ENCODE assay signal across 16 cellular contexts in the genomic region with DNA sequence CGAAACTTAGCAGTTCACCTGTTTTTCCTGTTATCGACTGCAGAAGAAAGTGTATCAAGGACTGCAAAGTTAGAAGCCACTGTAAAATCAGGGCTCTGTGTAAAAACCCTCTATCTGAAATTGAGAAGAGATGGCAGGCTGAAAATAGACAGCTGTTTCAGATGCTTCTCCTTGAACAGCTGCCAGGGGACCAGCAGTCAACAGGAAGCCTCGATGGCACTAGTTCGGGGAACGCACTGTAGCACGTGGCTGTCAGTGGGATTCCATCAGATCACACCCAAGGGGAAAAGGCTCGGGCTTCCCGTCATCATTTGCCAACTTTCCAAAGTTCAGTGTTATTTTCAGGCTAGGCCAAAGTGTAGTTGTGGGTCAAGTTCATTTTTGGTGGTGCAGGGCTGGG.
DNase-seq lines count a peak whose midpoint lies in the region; ATAC-seq and TF ChIP-seq lines count a peak whose summit lies in the region.
"Had no signal": no experiment of that assay in that cellular context is flagged by ENCODE, and none has a peak within 500 bp of the region (broad histone marks: within the 10 kb centered on the region; RNA-seq: fewer than 3 reads in every experiment).

No MANE protein-coding gene starts in this region.

- no peaks in the 10 kb centered on the region for H3K27me3 Mint-ChIP-seq in stimulated activated memory B cell treated with anti-CD40 and anti-IgM and Interleukin-4, amounts not matched to agents 10 μg/mL and 1 μg/mL and 100 μg/mL, for 72 hours
- H3K27me3 Mint-ChIP-seq: activated CD8-positive, alpha-beta memory T cell treated with anti-CD3 and anti-CD28 coated beads, Interleukin-2, amount 10 ng/mL, durations not matched to agents 7 days and 5 days had no signal

- H3K36me3 Mint-ChIP-seq in stimulated activated memory B cell treated with anti-CD40 and anti-IgM and Interleukin-4, amounts not matched to agents 10 μg/mL and 1 μg/mL and 100 μg/mL, for 72 hours = no peaks in the 10 kb centered on the region
- H3K36me3 Mint-ChIP-seq: activated CD8-positive, alpha-beta memory T cell treated with anti-CD3 and anti-CD28 coated beads, Interleukin-2, amount 10 ng/mL, durations not matched to agents 7 days and 5 days; WTC11 had no signal

- peak; percentile 15 to 75 for DNase-seq in dermis microvascular lymphatic vessel endothelial cell (ENCODE audit: low read depth in 2 of 2)
- DNase-seq in lung (ENCODE audit: low spot score) = peak; percentile 32
- DNase-seq in effector CD4-positive, alpha-beta T cell = no peak
- no peak for DNase-seq in NCI-H82 (lab: John Stamatoyannopoulos, UW)
- DNase-seq: activated CD8-positive, alpha-beta memory T cell treated with anti-CD3 and anti-CD28 coated beads, Interleukin-2, amount 10 ng/mL, durations not matched to agents 7 days and 5 days; activated effector memory CD4-positive, alpha-beta T cell treated with Interleukin-2 at 50 U/mL for 16 hours; DMS153; H7; naive thymus-derived CD8-positive, alpha-beta T cell had no signal

- no peak for TF ChIP-seq EP300 in gastroesophageal sphincter (IDR thresholded peaks at IDR 0.05)

- H3K36me3 ChIP-seq in lung (ENCODE audit: control insufficient read depth in 2 of 2, insufficient read depth in 2 of 2, low read length in 2 of 2) (no peaks in the 10 kb centered on the region), gastroesophageal sphincter (no peaks in the 10 kb centered on the region)
- H3K36me3 ChIP-seq: thoracic aorta had no signal

- H3K27ac Mint-ChIP-seq in stimulated activated memory B cell treated with anti-CD40 and anti-IgM and Interleukin-4, amounts not matched to agents 10 μg/mL and 1 μg/mL and 100 μg/mL, for 72 hours = peak overlapping the region; percentile 9
- H3K27ac Mint-ChIP-seq: activated CD8-positive, alpha-beta memory T cell treated with anti-CD3 and anti-CD28 coated beads, Interleukin-2, amount 10 ng/mL, durations not matched to agents 7 days and 5 days; naive thymus-derived CD8-positive, alpha-beta T cell; T-helper 1 cell treated with Interleukin-12 subunit alpha and Interleukin-12 subunit beta and Interleukin-4 antibody, amounts not matched to agents 30 μg/mL and 1 μg/mL, for 36 hours; WTC11 had no signal

- peaks cover 0 to 5% of the 10 kb centered on the region in 2 donors for H3K4me1 ChIP-seq in lung (ENCODE audit: control insufficient read depth in 2 of 2, insufficient read depth in 2 of 2, low read length in 2 of 2)
- H3K4me1 ChIP-seq in gastroesophageal sphincter = peaks cover 0 to 11% (median 2%) of the 10 kb centered on the region in 3 donors

- H3K4me3 ChIP-seq in lung = no peak overlapping the region
- H3K4me3 ChIP-seq in gastroesophageal sphincter = no peak overlapping the region
- H3K4me3 ChIP-seq: thoracic aorta had no signal

- ATAC-seq in GM21576 (IDR thresholded peaks at IDR 0.05; ENCODE audit: unreplicated experiment) = peak; percentile 55
- ATAC-seq in lung (ENCODE audit: insufficient read depth, low FRiP score) = no peak
- no peak for ATAC-seq in stimulated activated memory B cell treated with anti-CD40 and anti-IgM and Interleukin-4, amounts not matched to agents 10 μg/mL and 1 μg/mL and 100 μg/mL, for 72 hours
- no peak for ATAC-seq in gastroesophageal sphincter
- ATAC-seq in HG03439 (IDR thresholded peaks at IDR 0.05; ENCODE audit: unreplicated experiment) = no peak
- ATAC-seq: activated CD8-positive, alpha-beta memory T cell treated with anti-CD3 and anti-CD28 coated beads, Interleukin-2, amount 10 ng/mL, durations not matched to agents 7 days and 5 days; naive thymus-derived CD8-positive, alpha-beta T cell; WTC11 had no signal

- no peak for TF ChIP-seq CTCF in lung (IDR thresholded peaks at IDR 0.05; ENCODE audit: control extremely low read depth, extremely low read depth)
- TF ChIP-seq CTCF in gastroesophageal sphincter (IDR thresholded peaks at IDR 0.05) = no peak

- peaks cover 44% of the 10 kb centered on the region for H3K4me1 Mint-ChIP-seq in stimulated activated memory B cell treated with anti-CD40 and anti-IgM and Interleukin-4, amounts not matched to agents 10 μg/mL and 1 μg/mL and 100 μg/mL, for 72 hours
- H3K4me1 Mint-ChIP-seq: activated CD8-positive, alpha-beta memory T cell treated with anti-CD3 and anti-CD28 coated beads, Interleukin-2, amount 10 ng/mL, durations not matched to agents 7 days and 5 days had no signal

- H3K9me3 ChIP-seq in lung (ENCODE audit: control insufficient read depth in 2 of 2, insufficient read depth in 1 of 2, low read length in 1 of 2) (no peaks in the 10 kb centered on the region), gastroesophageal sphincter (no peaks in the 10 kb centered on the region)
- H3K9me3 ChIP-seq: thoracic aorta had no signal

- H3K4me3 Mint-ChIP-seq in stimulated activated memory B cell treated with anti-CD40 and anti-IgM and Interleukin-4, amounts not matched to agents 10 μg/mL and 1 μg/mL and 100 μg/mL, for 72 hours = no peak overlapping the region
- H3K4me3 Mint-ChIP-seq: activated CD8-positive, alpha-beta memory T cell treated with anti-CD3 and anti-CD28 coated beads, Interleukin-2, amount 10 ng/mL, durations not matched to agents 7 days and 5 days; naive thymus-derived CD8-positive, alpha-beta T cell; T-helper 1 cell treated with Interleukin-12 subunit alpha and Interleukin-12 subunit beta and Interleukin-4 antibody, amounts not matched to agents 30 μg/mL and 1 μg/mL, for 36 hours; WTC11 had no signal

- H3K27ac ChIP-seq in lung (ENCODE audit: low read depth in 1 of 2, low read length in 1 of 2) (no peak overlapping the region), gastroesophageal sphincter (no peak overlapping the region)
- H3K27ac ChIP-seq: thoracic aorta had no signal

- no peak for TF ChIP-seq POLR2A in gastroesophageal sphincter (IDR thresholded peaks at IDR 0.05)

- H3K27me3 ChIP-seq in lung (ENCODE audit: control insufficient read depth, insufficient read depth) = no peaks in the 10 kb centered on the region
- H3K27me3 ChIP-seq in gastroesophageal sphincter = no peaks in the 10 kb centered on the region

- 40 to 51% methylated on average over 8 of the region's 8 CpGs for WGBS in lung, 2 donors
- 45 to 53% methylated on average over 8 of the region's 8 CpGs for WGBS in gastroesophageal sphincter (ENCODE audit: low coverage in 1 of 2), 2 donors

- no peaks in the 10 kb centered on the region for H3K9me3 Mint-ChIP-seq in stimulated activated memory B cell treated with anti-CD40 and anti-IgM and Interleukin-4, amounts not matched to agents 10 μg/mL and 1 μg/mL and 100 μg/mL, for 72 hours
- H3K9me3 Mint-ChIP-seq: naive thymus-derived CD8-positive, alpha-beta T cell; T-helper 1 cell treated with Interleukin-12 subunit alpha and Interleukin-12 subunit beta and Interleukin-4 antibody, amounts not matched to agents 30 μg/mL and 1 μg/mL, for 36 hours had no signal

Comparison
In these comparisons a context has a peak if more than half of its experiments do, and no peak if none do; other contexts are left out.
1. DNase-seq: peak in dermis microvascular lymphatic vessel endothelial cell (2 of 2) and lung (single experiment); none in effector CD4-positive, alpha-beta T cell (single experiment) and NCI-H82 (single experiment).